9 cellular contexts compared by ENCODE assay signal in the genomic region with DNA sequence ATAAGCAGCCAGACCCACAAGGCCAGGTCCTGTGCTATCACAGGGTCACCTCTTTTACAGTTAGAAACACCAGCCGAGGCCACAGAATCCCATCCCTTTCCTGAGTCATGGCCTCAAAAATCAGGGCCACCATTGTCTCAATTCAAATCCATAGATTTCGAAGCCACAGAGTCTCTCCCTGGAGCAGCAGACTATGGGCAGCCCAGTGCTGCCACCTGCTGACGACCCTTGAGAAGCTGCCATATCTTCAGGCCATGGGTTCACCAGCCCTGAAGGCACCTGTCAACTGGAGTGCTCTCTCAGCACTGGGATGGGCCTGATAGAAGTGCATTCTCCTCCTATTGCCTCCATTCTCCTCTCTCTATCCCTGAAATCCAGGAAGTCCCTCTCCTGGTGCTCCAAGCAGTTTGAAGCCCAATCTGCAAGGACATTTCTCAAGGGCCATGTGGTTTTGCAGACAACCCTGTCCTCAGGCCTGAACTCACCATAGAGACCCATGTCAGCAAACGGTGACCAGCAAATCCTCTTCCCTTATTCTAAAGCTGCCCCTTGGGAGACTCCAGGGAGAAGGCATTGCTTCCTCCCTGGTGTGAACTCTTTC. TPM values are rescaled to one million over a fixed set of nuclear protein-coding genes. Genes with fewer than 3 reads are reported as not detected.
DNase-seq lines count a peak whose midpoint lies in the region; ATAC-seq, FAIRE-seq and TF ChIP-seq lines count a peak whose summit lies in the region.
"Had no signal": no experiment of that assay in that cellular context is flagged by ENCODE, and none has a peak within 500 bp of the region (broad histone marks: within the 10 kb centered on the region; RNA-seq: fewer than 3 reads in every experiment).

No MANE protein-coding gene starts in this region.

- no peak overlapping the region for H3K23ac ChIP-seq in neuronal stem cell (ENCODE audit: low read depth, low read length, poor library complexity)

- H3K27me3 ChIP-seq in PC-9 (ENCODE audit: insufficient read depth, low read depth) (no peaks in the 10 kb centered on the region), neuronal stem cell (ENCODE audit: control insufficient read depth in 3 of 3, insufficient read depth in 3 of 3, low read depth in 1 of 3, low read length in 3 of 3) (no peaks in the 10 kb centered on the region)

- intact Hi-C loops in PC-9 (cut with micrococcal nuclease; ENCODE audit: unreplicated experiment), result loop anchor here (1.0 to 5.0 kb wide), 4 partner anchors 52 to 591 kb away; a partner anchor contains a TSS

- no peak overlapping the region for H3K4ac ChIP-seq in neuronal stem cell (ENCODE audit: low read length)

- H2BK15ac ChIP-seq in neuronal stem cell (ENCODE audit: low read length), result no peak overlapping the region

- H3K27ac ChIP-seq in PC-9, result no peak overlapping the region
- no peak overlapping the region for H3K27ac ChIP-seq in neuronal stem cell (replicated peaks; ENCODE audit: low read length)
- H3K27ac ChIP-seq: SK-N-MC had no signal

- FAIRE-seq in HTR-8/SVneo (lab: Jason Lieb, UNC), result peak; percentile 36

- no peak overlapping the region for H2BK12ac ChIP-seq in neuronal stem cell (ENCODE audit: low read length)

- H2AK5ac ChIP-seq in neuronal stem cell (ENCODE audit: low read depth, low read length), result no peak overlapping the region

- H3K9ac ChIP-seq in neuronal stem cell (ENCODE audit: low read depth, low read length, poor library complexity), result no peak overlapping the region

- CTCF ChIA-PET in PC-9 (lab: Charles Lee), result no interaction called here

- H3K36me3 ChIP-seq in PC-9 (ENCODE audit: low read depth) (no peaks in the 10 kb centered on the region), neuronal stem cell (replicated peaks in 1 of 2; ENCODE audit: control insufficient read depth in 2 of 2, insufficient read depth in 2 of 2, low read length in 2 of 2) (peaks cover 0 to 14% of the 10 kb centered on the region in 2 donors)

- H3K79me1 ChIP-seq in neuronal stem cell (ENCODE audit: low read depth, low read length), result no peaks in the 10 kb centered on the region

- H2AFZ ChIP-seq in PC-9 (no peak overlapping the region), neuronal stem cell (ENCODE audit: low read length) (no peak overlapping the region)

- H2BK5ac ChIP-seq in neuronal stem cell (ENCODE audit: low read length), result no peak overlapping the region

- no TSS peak for BruUV-seq in PC-9 (replicated peaks; lab: Mats Ljungman, UMichigan)

- POLR2A ChIA-PET in PC-9 (lab: Charles Lee; ENCODE audit: unreplicated experiment), result no interaction called here

- H4K91ac ChIP-seq in neuronal stem cell (ENCODE audit: low read depth, low read length, poor library complexity), result no peak overlapping the region

- H4K20me1 ChIP-seq in PC-9 (ENCODE audit: insufficient read depth), result no peaks in the 10 kb centered on the region

- no peak overlapping the region for H3K4me3 ChIP-seq in PC-9
- no peak overlapping the region for H3K4me3 ChIP-seq in fibroblast of pulmonary artery (replicated peaks; ENCODE audit: low read depth, low read length)
- no peak overlapping the region for H3K4me3 ChIP-seq in neuronal stem cell (ENCODE audit: low read length in 2 of 2)
- H3K4me3 ChIP-seq: SK-N-MC had no signal

- no peaks in the 10 kb centered on the region for H3K9me2 ChIP-seq in PC-9 (ENCODE audit: insufficient read depth)

- WGBS in neuronal stem cell (ENCODE audit: extremely low coverage in 2 of 2, insufficient read length in 2 of 2, insufficient replicate concordance in 1 of 2), 2 donors, result no CpG with 5 or more reads among the region's 4 CpGs

- H3K4me1 ChIP-seq in PC-9 (replicated peaks; ENCODE audit: insufficient read depth) (no peaks in the 10 kb centered on the region), neuronal stem cell (ENCODE audit: control insufficient read depth in 2 of 2, insufficient read depth in 1 of 2, low read depth in 1 of 2, low read length in 2 of 2) (peaks cover 0 to 2% of the 10 kb centered on the region in 2 donors)

- no peak overlapping the region for H3K4me2 ChIP-seq in PC-9
- no peak overlapping the region for H3K4me2 ChIP-seq in neuronal stem cell (ENCODE audit: insufficient read depth, low read length, poor library complexity, severe bottlenecking)

- H4K8ac ChIP-seq in neuronal stem cell (ENCODE audit: low read depth, low read length), result no peak overlapping the region

- H3K9me3 ChIP-seq in PC-9 (ENCODE audit: insufficient read depth, low read depth) (no peaks in the 10 kb centered on the region), neuronal stem cell (replicated peaks in 1 of 2; ENCODE audit: control insufficient read depth in 2 of 2, insufficient read depth in 1 of 2, low read depth in 1 of 2, low read length in 2 of 2) (peaks cover 0 to 6% of the 10 kb centered on the region in 2 donors)

- H2BK120ac ChIP-seq in neuronal stem cell (ENCODE audit: low read depth, low read length), result no peak overlapping the region

- H3F3A ChIP-seq in PC-9 (ENCODE audit: insufficient read depth, low read depth), result 0 out of 2 replicates have a peak, but pooled peaks cover 6% of the 10 kb centered on the region

- peak; percentile 34 for DNase-seq in CMK (ENCODE audit: low read depth)
- DNase-seq in HTR-8/SVneo (ENCODE audit: insufficient read length, low spot score), result peak; percentile 81
- DNase-seq in PC-9, result peak; percentile 46 to 70
- peak; percentile 72 to 75 for DNase-seq in activated T-cell treated with anti-CD3 and anti-CD28 coated beads, Interleukin-2, amount 50 U/mL, for 48 hours
- peak; percentile 78 for DNase-seq in fibroblast of pulmonary artery (ENCODE audit: low read depth)
- DNase-seq in neuronal stem cell (ENCODE audit: low spot score), result peak; percentile 63
- DNase-seq in stromal cell of bone marrow (ENCODE audit: low read depth), result peak; percentile 46

- H3K79me2 ChIP-seq in PC-9 (ENCODE audit: low read depth), result no peaks in the 10 kb centered on the region

- H3K18ac ChIP-seq in neuronal stem cell (ENCODE audit: low read length), result no peak overlapping the region

- no peak for ATAC-seq in GM18909 (IDR thresholded peaks at IDR 0.05; ENCODE audit: poor library complexity, unreplicated experiment)

- H3K14ac ChIP-seq in neuronal stem cell (ENCODE audit: low read length), result no peak overlapping the region

- TF ChIP-seq CTCF in PC-9 (conservative IDR thresholded peaks at IDR 0.05), result peak; percentile 76
- peak; percentile 87 for TF ChIP-seq CTCF in fibroblast of pulmonary artery (IDR thresholded peaks at IDR 0.05; ENCODE audit: low read length, missing control alignments)

RNA-seq across cellular contexts. Expression of a gene that starts 39.6 kb away (rescaled TPM):
- 0.61 and 0.63 TPM in 2 replicates for total RNA-seq in PC-9 (2021)
- 0.07 TPM for polyA plus RNA-seq in neuronal stem cell (2013, experiment 1 of 2)
- polyA plus RNA-seq in neuronal stem cell (2013, experiment 2 of 2), result 0.08 TPM

RNA-seq across cellular contexts. Expression of a gene that starts 52.3 kb away (rescaled TPM):
- 18.2 and 22.4 TPM in 2 replicates for total RNA-seq in PC-9 (2021)
- 24.1 TPM for polyA plus RNA-seq in neuronal stem cell (2013, experiment 1 of 2)
- polyA plus RNA-seq in neuronal stem cell (2013, experiment 2 of 2), result 24.5 TPM
